12 cellular contexts compared by ENCODE assay signal in the genomic region with DNA sequence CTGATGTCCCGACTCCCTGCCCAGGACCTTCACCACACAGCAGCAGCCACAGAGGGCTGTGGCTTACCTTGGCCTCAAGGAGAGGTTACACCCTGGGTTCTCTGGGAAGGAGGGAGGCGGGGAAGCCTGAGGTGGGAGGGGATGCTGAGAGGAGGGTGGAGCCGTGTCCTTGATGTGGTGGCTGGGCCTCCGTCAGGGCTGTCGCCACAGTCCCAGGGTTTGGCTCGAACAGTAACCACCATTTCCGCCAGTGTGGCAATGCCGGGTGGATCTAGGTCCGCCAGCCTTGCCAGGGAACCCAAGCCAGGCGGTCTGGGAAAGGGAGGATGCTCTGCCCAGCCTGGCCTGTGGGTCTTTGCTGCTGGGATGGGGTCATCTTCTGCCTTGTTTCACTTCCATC. TPM values are rescaled to one million over a fixed set of nuclear protein-coding genes. Genes with fewer than 3 reads are reported as not detected.
A peak's percentile ranks its signal among the peaks of the same experiment; 100 is the strongest.
DNase-seq lines count a peak whose midpoint lies in the region; ATAC-seq, FAIRE-seq and TF ChIP-seq lines count a peak whose summit lies in the region.
"Had no signal": no experiment of that assay in that cellular context is flagged by ENCODE, and none has a peak within 500 bp of the region (broad histone marks: within the 10 kb centered on the region; RNA-seq: fewer than 3 reads in every experiment).

No MANE protein-coding gene starts in this region.

- H3K36me3 ChIP-seq in K562 (ENCODE audit: control insufficient read depth, insufficient read depth, low read length) (no peaks in the 10 kb centered on the region), esophagus muscularis mucosa (no peaks in the 10 kb centered on the region)

- no peak overlapping the region for H2AFZ ChIP-seq in K562 (ENCODE audit: low read depth, low read length)

- peaks cover 3% of the 10 kb centered on the region; the same call in 1 of the 2 replicates for H4K20me1 ChIP-seq in K562 (replicated peaks; ENCODE audit: control insufficient read depth, insufficient read depth, low read length)

- no peak overlapping the region for H3K4me2 ChIP-seq in K562 (ENCODE audit: insufficient read depth, low read length)

- no peak for TF ChIP-seq RAD21 in K562 (CRISPR knock-in tag; conservative IDR thresholded peaks at IDR 0.05 in 1 of 2, IDR thresholded peaks at IDR 0.05 in 1 of 2)

- no peaks in the 10 kb centered on the region for H3K9me3 Mint-ChIP-seq in activated CD4-positive, alpha-beta T cell treated with anti-CD3 and anti-CD28 coated beads, Interleukin-2, amount 10 ng/mL, durations not matched to agents 7 days and 5 days

- H3K27ac ChIP-seq in K562 (ENCODE audit: extremely low read depth, low read depth, low read length): no peak overlapping the region
- H3K27ac ChIP-seq in esophagus muscularis mucosa (replicated peaks in 1 of 4): no peak overlapping the region
- H3K27ac ChIP-seq: VCaP had no signal

- BruUV-seq in K562 (replicated peaks; lab: Mats Ljungman, UMichigan): no TSS peak

- TF ChIP-seq EP300 in K562 (IDR thresholded peaks at IDR 0.05; ENCODE audit: low read length): no peak
- no peak for TF ChIP-seq EP300 in esophagus muscularis mucosa (IDR thresholded peaks at IDR 0.05)

- peak; percentile 75 for ATAC-seq in K562
- no peak for ATAC-seq in GM21528 (IDR thresholded peaks at IDR 0.05; ENCODE audit: low FRiP score, unreplicated experiment)
- ATAC-seq in GM19397 (IDR thresholded peaks at IDR 0.05; ENCODE audit: unreplicated experiment): no peak

- H3K27me3 ChIP-seq in K562 (ENCODE audit: control insufficient read depth in 2 of 2, insufficient read depth in 2 of 2, low read length in 2 of 2) (peaks cover 39 to 56% of the 10 kb centered on the region in 2 experiments), esophagus muscularis mucosa (peaks cover 0 to 40% (median 0%) of the 10 kb centered on the region in 4 donors)

- in situ Hi-C loops in K562 (cut with MboI): no loop called here

- H3K9ac ChIP-seq in K562 (ENCODE audit: insufficient read depth in 1 of 2, low read depth in 2 of 2, low read length in 2 of 2): no peak overlapping the region

- peak overlapping the region; percentile 48 for H3K4me3 Mint-ChIP-seq in activated CD4-positive, alpha-beta T cell treated with anti-CD3 and anti-CD28 coated beads, Interleukin-2, amount 10 ng/mL, durations not matched to agents 7 days and 5 days

- H3K4me1 ChIP-seq in K562 (replicated peaks in 1 of 2; ENCODE audit: control insufficient read depth in 2 of 2, insufficient read depth in 2 of 2, low read length in 2 of 2) (no peaks in the 10 kb centered on the region; a peak in 1 of 5 replicates), esophagus muscularis mucosa (peaks cover 0 to 7% (median 2%) of the 10 kb centered on the region in 4 donors)

- H3K79me2 ChIP-seq in K562 (ENCODE audit: control insufficient read depth, insufficient read depth, low read length): no peaks in the 10 kb centered on the region

- peaks cover 38% of the 10 kb centered on the region for H3K27me3 Mint-ChIP-seq in activated CD4-positive, alpha-beta T cell treated with anti-CD3 and anti-CD28 coated beads, Interleukin-2, amount 10 ng/mL, durations not matched to agents 7 days and 5 days

- H3K4me1 Mint-ChIP-seq in activated CD4-positive, alpha-beta T cell treated with anti-CD3 and anti-CD28 coated beads, Interleukin-2, amount 10 ng/mL, durations not matched to agents 7 days and 5 days: peaks cover 24% of the 10 kb centered on the region

- peak overlapping the region; percentile 26 for H3K27ac Mint-ChIP-seq in activated CD4-positive, alpha-beta T cell treated with anti-CD3 and anti-CD28 coated beads, Interleukin-2, amount 10 ng/mL, durations not matched to agents 7 days and 5 days

- FAIRE-seq in K562 (lab: Jason Lieb, UNC) (no peak), GM12892 (lab: Jason Lieb, UNC) (no peak)

- POLR2A ChIA-PET in activated CD4-positive, alpha-beta T cell treated with anti-CD3 and anti-CD28 coated beads, Interleukin-2, amount 10 ng/mL, durations not matched to agents 7 days and 5 days (lab: Charles Lee): no interaction called here
- POLR2A ChIA-PET in K562 (lab: Yijun Ruan, JAX): interaction anchor here (0.7 to 1.6 kb wide), 6 partner anchors 8 to 199 kb away, joined by 3 to 6 read pairs (median 3); partner anchors contain the start of gene ZC3H12A

- intact Hi-C loops in K562 (cut with micrococcal nuclease) (no loop called here), esophagus muscularis mucosa (cut with DNase I) (no loop called here)

- TF ChIP-seq CTCF in K562 (IDR thresholded peaks at IDR 0.05 in 2 of 3, conservative IDR thresholded peaks at IDR 0.05 in 1 of 3; ENCODE audit: insufficient read depth in 2 of 3, low read depth in 1 of 3, low read length in 3 of 3) (no peak), esophagus muscularis mucosa (IDR thresholded peaks at IDR 0.05) (no peak)

- no peaks in the 10 kb centered on the region for H3K9me3 ChIP-seq in K562 (replicated peaks; ENCODE audit: control insufficient read depth, insufficient read depth, low read depth, low read length)
- no peaks in the 10 kb centered on the region for H3K9me3 ChIP-seq in esophagus muscularis mucosa

- CTCF ChIA-PET in activated CD4-positive, alpha-beta T cell treated with anti-CD3 and anti-CD28 coated beads, Interleukin-2, amount 10 ng/mL, durations not matched to agents 7 days and 5 days (lab: Charles Lee): interaction anchor here (1.3 to 1.6 kb wide), 2 partner anchors 11 to 186 kb away, joined by 3 to 4 read pairs; no protein-coding TSS in a partner anchor
- CTCF ChIA-PET in K562 (lab: Yijun Ruan, JAX; ENCODE audit: low intra/inter-chr PET ratio): no interaction called here

- no peaks in the 10 kb centered on the region for H3K9me1 ChIP-seq in K562 (ENCODE audit: control insufficient read depth, insufficient read depth, low read length)

- TF ChIP-seq POLR2A in K562 (conservative IDR thresholded peaks at IDR 0.05) (no peak), esophagus muscularis mucosa (IDR thresholded peaks at IDR 0.05; ENCODE audit: low read depth) (no peak), GM12892 (IDR thresholded peaks at IDR 0.05; ENCODE audit: low read depth, low read length) (no peak)

- WGBS in K562 (ENCODE audit: insufficient coverage, low coverage, missing lambda C conversion rate): 9% methylated on average over 10 of the region's 10 CpGs
- WGBS in esophagus muscularis mucosa: 77% methylated on average over 10 of the region's 10 CpGs

- no peak overlapping the region for H3K4me3 ChIP-seq in K562
- H3K4me3 ChIP-seq in esophagus muscularis mucosa: no peak overlapping the region

- H3K36me3 Mint-ChIP-seq in activated CD4-positive, alpha-beta T cell treated with anti-CD3 and anti-CD28 coated beads, Interleukin-2, amount 10 ng/mL, durations not matched to agents 7 days and 5 days (ENCODE audit: low read depth): no peaks in the 10 kb centered on the region

- DNase-seq in HT1080 (ENCODE audit: low read depth) (peak; percentile 18), K562 (ENCODE audit: extremely low read depth in 1 of 4, low spot score in 3 of 4) (peak; percentile 27 to 39 (median 35)), esophagus muscularis mucosa (ENCODE audit: extremely low spot score) (no peak), GM12892 (ENCODE audit: insufficient read length) (no peak)
- DNase-seq in activated CD4-positive, alpha-beta T cell treated with anti-CD3 and anti-CD28 coated beads, Interleukin-2, amount 10 ng/mL, durations not matched to agents 7 days and 5 days: peak; percentile 90
- DNase-seq in stimulated activated CD4-positive, alpha-beta T cell treated with anti-CD3 and anti-CD28 coated beads, Interleukin-4, amount 100 ng/mL, for 24 hours: peak; percentile 45
- DNase-seq: KBM-7, NCI-H510A had no signal

RNA-seq across cellular contexts. Expression of gene CDCA8, which starts 18.4 kb away (rescaled TPM):
- total RNA-seq in HT1080 (2014; rRNA removed; shearing (Covaris generic)): 29.3 and 38.4 TPM in 2 replicates
- 48.5 and 51.0 TPM in 2 replicates for polyA plus RNA-seq in HT1080 (2015; cell fraction: cytosol; rRNA removed)
- polyA plus RNA-seq in HT1080 (2015; cell fraction: nucleus; rRNA removed): 61.5 and 67.1 TPM in 2 replicates
- 10 to 100 TPM; 85.5 to 91.2 TPM for total RNA-seq in activated CD4-positive, alpha-beta T cell treated with anti-CD3 and anti-CD28 coated beads, Interleukin-2, amount 10 ng/mL, durations not matched to agents 7 days and 5 days
- 55.0 and 75.1 TPM in 2 replicates for total RNA-seq in K562 (2011; cell fraction: chromatin; rRNA removed; ENCODE audit: low replicate concordance)
- total RNA-seq in K562 (2011; cell fraction: nucleolus; rRNA removed): 60.3 and 62.5 TPM in 2 replicates
- total RNA-seq in K562 (2011; cell fraction: nucleoplasm; rRNA removed): 61.4 and 63.4 TPM in 2 replicates
- total RNA-seq in K562 (2014; rRNA removed) (26.4 and 29.3 TPM in 2 replicates), K562 (2014; rRNA removed; fragmentation: Illumina TruSeq; extraction: Trizol) (35.8 and 38.3 TPM in 2 replicates), K562 (2015; rRNA removed; fragmentation: Illumina TruSeq; extraction: Trizol) (34.4 and 37.7 TPM in 2 replicates), K562 (2021) (72.5 and 81.8 TPM in 2 replicates), esophagus muscularis mucosa (under 1 TPM in 3 of 4 donors, not detected in 1; 0.26 to 0.42 (median 0.40) TPM)
- polyA plus RNA-seq in K562 (2011; rRNA removed) (118 and 120 TPM in 2 replicates), K562 (2014; fragmentation: Illumina TruSeq; extraction: Trizol) (117 and 124 TPM in 2 replicates), K562 (2014; fragmentation: Nextera tagmentation; extraction: Ambion mirVana) (100 to 1,000 TPM in 1 of 2 experiments, 10 to 100 TPM in 1; 84.3 to 148 TPM), K562 (2014; rRNA removed) (74.1 and 81.7 TPM in 2 replicates)
- 99.5 and 121 TPM in 2 replicates for polyA plus RNA-seq in K562 (2011; cell fraction: cytosol; rRNA removed)
- 89.5 and 92.0 TPM in 2 replicates for polyA plus RNA-seq in K562 (2011; cell fraction: nucleus; rRNA removed)
- 72.5 and 78.6 TPM in 2 replicates for polyA plus RNA-seq in K562 (2012)
- 68.8 and 84.8 TPM in 2 replicates for polyA minus RNA-seq in K562 (2011; rRNA and poly(A)+ RNA removed)
- 44.7 and 47.7 TPM in 2 replicates for polyA minus RNA-seq in K562 (2011; cell fraction: cytosol; rRNA and poly(A)+ RNA removed)
- 24.9 and 31.9 TPM in 2 replicates for polyA minus RNA-seq in K562 (2011; cell fraction: nucleus; rRNA and poly(A)+ RNA removed)
- polyA plus RNA-seq in GM12892 (2012; ENCODE audit: missing spikeins): 22.7 TPM

RNA-seq across cellular contexts. Expression of gene RSPO1, which starts 39.2 kb away (rescaled TPM):
- not detected in 2 replicates for total RNA-seq in HT1080 (2014; rRNA removed; shearing (Covaris generic))
- polyA plus RNA-seq in HT1080 (2015; cell fraction: cytosol; rRNA removed): not detected in 2 replicates
- not detected in 2 replicates for polyA plus RNA-seq in HT1080 (2015; cell fraction: nucleus; rRNA removed)
- not detected for total RNA-seq in activated CD4-positive, alpha-beta T cell treated with anti-CD3 and anti-CD28 coated beads, Interleukin-2, amount 10 ng/mL, durations not matched to agents 7 days and 5 days
- not detected in 2 replicates for total RNA-seq in K562 (2011; cell fraction: chromatin; rRNA removed; ENCODE audit: low replicate concordance)
- total RNA-seq in K562 (2011; cell fraction: nucleolus; rRNA removed): not detected in 2 replicates
- total RNA-seq in K562 (2011; cell fraction: nucleoplasm; rRNA removed): not detected in 2 replicates
- total RNA-seq in K562 (2014; rRNA removed) (not detected in 2 replicates), K562 (2014; rRNA removed; fragmentation: Illumina TruSeq; extraction: Trizol) (not detected in 2 replicates), K562 (2015; rRNA removed; fragmentation: Illumina TruSeq; extraction: Trizol) (not detected in 2 replicates), K562 (2021) (not detected in 2 replicates), esophagus muscularis mucosa (1 to 10 TPM; 1.0 to 1.8 (median 1.5) TPM)
- polyA plus RNA-seq in K562 (2011; rRNA removed) (not detected in 2 replicates), K562 (2014; fragmentation: Illumina TruSeq; extraction: Trizol) (not detected in 2 replicates), K562 (2014; fragmentation: Nextera tagmentation; extraction: Ambion mirVana) (not detected), K562 (2014; rRNA removed) (not detected in 2 replicates)
- polyA plus RNA-seq in K562 (2011; cell fraction: cytosol; rRNA removed): not detected in 2 replicates
- not detected in 2 replicates for polyA plus RNA-seq in K562 (2011; cell fraction: nucleus; rRNA removed)
- polyA plus RNA-seq in K562 (2012): not detected in 2 replicates
- polyA minus RNA-seq in K562 (2011; rRNA and poly(A)+ RNA removed): not detected in 2 replicates
- polyA minus RNA-seq in K562 (2011; cell fraction: cytosol; rRNA and poly(A)+ RNA removed): not detected in 2 replicates
- not detected in 2 replicates for polyA minus RNA-seq in K562 (2011; cell fraction: nucleus; rRNA and poly(A)+ RNA removed)
- not detected for polyA plus RNA-seq in GM12892 (2012; ENCODE audit: missing spikeins)
- total RNA-seq: osteocyte had no signal

Comparison
In these comparisons a context has a peak if more than half of its experiments do, and no peak if none do; other contexts are left out.
1. DNase-seq: peak in HT1080 (single experiment), activated CD4-positive, alpha-beta T cell treated with anti-CD3 and anti-CD28 coated beads, Interleukin-2, amount 10 ng/mL, durations not matched to agents 7 days and 5 days (single experiment), K562 (4 of 4) and stimulated activated CD4-positive, alpha-beta T cell treated with anti-CD3 and anti-CD28 coated beads, Interleukin-4, amount 100 ng/mL, for 24 hours (single experiment); none in esophagus muscularis mucosa (single experiment) and GM12892 (single experiment).
2. RNA of gene CDCA8, which starts 18.4 kb away (total RNA-seq): 85.5 to 91.2 TPM in activated CD4-positive, alpha-beta T cell treated with anti-CD3 and anti-CD28 coated beads, Interleukin-2, amount 10 ng/mL, durations not matched to agents 7 days and 5 days, 29.3 to 38.4 TPM in HT1080 and 26.4 to 81.8 TPM in K562; 0.26 to 0.42 TPM in esophagus muscularis mucosa; every median in the first group is over 10 times any median in the second.